Comparison of ENCODE assay signal across 8 cellular contexts in the genomic region with DNA sequence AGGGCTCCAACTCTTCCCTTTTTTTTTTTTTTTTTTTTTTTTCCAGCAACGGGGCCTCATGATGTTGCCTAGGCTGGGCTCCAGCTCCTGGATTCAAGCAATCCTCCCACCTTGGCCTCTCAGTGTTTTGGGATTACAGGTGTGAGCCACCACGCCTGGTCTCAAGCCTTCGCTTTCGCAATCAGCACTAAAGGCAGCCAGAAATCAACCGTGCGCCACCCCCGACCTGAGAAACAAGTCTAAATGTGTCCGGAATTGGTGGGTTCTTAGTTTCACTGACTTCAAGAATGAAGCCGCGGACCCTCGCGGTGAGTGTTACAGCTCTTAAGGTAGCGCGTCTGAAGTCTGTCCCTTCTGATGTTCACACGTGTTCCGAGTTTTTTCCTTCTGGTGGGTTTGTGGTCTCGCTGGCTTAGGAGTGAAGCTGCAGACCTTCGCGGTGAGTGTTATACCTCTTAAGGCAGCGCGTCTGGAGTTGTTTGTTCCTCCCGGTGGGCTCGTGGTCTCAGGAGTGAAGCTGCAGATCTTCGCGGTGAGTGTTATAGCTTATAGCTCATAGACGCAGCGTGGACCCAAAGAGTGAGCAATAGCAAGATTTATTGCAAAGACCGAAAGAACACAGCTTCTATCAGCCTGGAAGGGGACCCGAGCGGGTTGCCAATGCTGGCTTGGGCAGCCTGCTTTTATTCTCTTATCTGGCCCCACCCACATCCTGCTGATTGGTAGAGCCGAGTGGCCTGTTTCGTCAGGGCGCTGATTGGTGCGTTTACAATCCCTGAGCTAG. TPM values are rescaled to one million over a fixed set of nuclear protein-coding genes. Genes with fewer than 3 reads are reported as not detected.
DNase-seq lines count a peak whose midpoint lies in the region; ATAC-seq and TF ChIP-seq lines count a peak whose summit lies in the region.
"Not testable (repeated sequence)": the region's sequence is repeated elsewhere in the genome, so short reads cannot be mapped to it uniquely, and the experiment has no call there.

No MANE protein-coding gene starts in this region.

- H3K4me1 ChIP-seq in A673 (ENCODE audit: insufficient read depth, low read length, poor library complexity, severe bottlenecking): peaks cover 43% of the 10 kb centered on the region
- H3K4me1 ChIP-seq in Caco-2; naive thymus-derived CD4-positive, alpha-beta T cell (ENCODE audit: control insufficient read depth in 2 of 2, insufficient read depth in 2 of 2, low read length in 2 of 2): not testable (repeated sequence)
- H3K4me1 ChIP-seq in PC-9 (replicated peaks; ENCODE audit: insufficient read depth): peaks cover 25% of the 10 kb centered on the region

- not testable (repeated sequence) for TF ChIP-seq CTCF in A673 (conservative IDR thresholded peaks at IDR 0.05; ENCODE audit: low read depth, low read length); Caco-2 (IDR thresholded peaks at IDR 0.05; ENCODE audit: insufficient read depth in 1 of 2, low read depth in 1 of 2, low read length in 1 of 2, severe bottlenecking in 1 of 2, unreplicated experiment in 1 of 2); PC-9 (conservative IDR thresholded peaks at IDR 0.05); chondrocyte (IDR thresholded peaks at IDR 0.05)

- POLR2A ChIA-PET in A673 (lab: Charles Lee; ENCODE audit: low non-redundant PET); Caco-2 (lab: Charles Lee); naive thymus-derived CD4-positive, alpha-beta T cell (lab: Charles Lee): not testable (repeated sequence)
- POLR2A ChIA-PET in PC-9 (lab: Charles Lee; ENCODE audit: unreplicated experiment): interaction anchor here (0.6 kb wide), 1 partner anchor 40 kb away, joined by 5 read pairs; no protein-coding TSS in a partner anchor
- POLR2A ChIA-PET in activated CD8-positive, alpha-beta T cell treated with anti-CD3 and anti-CD28 coated beads, Interleukin-2, amount 10 ng/mL, durations not matched to agents 7 days and 5 days (lab: Charles Lee): interaction anchor here (1.3 to 1.5 kb wide), 2 partner anchors 31 to 33 kb away, joined by 5 to 6 read pairs; no protein-coding TSS in a partner anchor

- H3K27ac Mint-ChIP-seq in Caco-2 (ENCODE audit: unreplicated experiment); chondrocyte (ENCODE audit: unreplicated experiment): not testable (repeated sequence)
- peak overlapping the region; percentile 57 for H3K27ac Mint-ChIP-seq in activated CD8-positive, alpha-beta T cell treated with anti-CD3 and anti-CD28 coated beads, Interleukin-2, amount 10 ng/mL, durations not matched to agents 7 days and 5 days
- H3K27ac Mint-ChIP-seq in activated naive CD4-positive, alpha-beta T cell treated with anti-CD3 and anti-CD28 coated beads, Interleukin-2, amount 50 U/mL, for 24 hours: peak overlapping the region; percentile 47
- peak overlapping the region in 8 of 9 donors; percentile 1 to 93 (median 70) for H3K27ac Mint-ChIP-seq in naive thymus-derived CD4-positive, alpha-beta T cell
- H3K27ac Mint-ChIP-seq in stimulated activated effector memory CD8-positive, alpha-beta T cell treated with anti-CD3 and anti-CD28 coated beads, Interleukin-12 subunit alpha, Interleukin-12 subunit beta, amount 100 ng/mL, for 72 hours: peak overlapping the region; percentile 70

- not testable (repeated sequence) for DNase-seq in A673 (ENCODE audit: low spot score); Caco-2; PC-9; activated CD8-positive, alpha-beta T cell treated with anti-CD3 and anti-CD28 coated beads, Interleukin-2, amount 10 ng/mL, durations not matched to agents 7 days and 5 days; stimulated activated effector memory CD8-positive, alpha-beta T cell treated with anti-CD3 and anti-CD28 coated beads, Interleukin-12 subunit alpha, Interleukin-12 subunit beta, amount 100 ng/mL, for 72 hours (ENCODE audit: low spot score in 2 of 2)
- DNase-seq in chondrocyte (ENCODE audit: low spot score): peak; percentile 28
- peak in 1 of 9 donors; percentile 11 for DNase-seq in naive thymus-derived CD4-positive, alpha-beta T cell

- not testable (repeated sequence) for H3K36me3 Mint-ChIP-seq in Caco-2 (ENCODE audit: insufficient read depth, unreplicated experiment); activated CD8-positive, alpha-beta T cell treated with anti-CD3 and anti-CD28 coated beads, Interleukin-2, amount 10 ng/mL, durations not matched to agents 7 days and 5 days (ENCODE audit: low read depth); activated naive CD4-positive, alpha-beta T cell treated with anti-CD3 and anti-CD28 coated beads, Interleukin-2, amount 50 U/mL, for 24 hours; chondrocyte (ENCODE audit: low read depth); naive thymus-derived CD4-positive, alpha-beta T cell; stimulated activated effector memory CD8-positive, alpha-beta T cell treated with anti-CD3 and anti-CD28 coated beads, Interleukin-12 subunit alpha, Interleukin-12 subunit beta, amount 100 ng/mL, for 72 hours

- H3K9me3 ChIP-seq in A673 (ENCODE audit: low read depth, low read length, poor library complexity, severe bottlenecking); Caco-2; PC-9 (ENCODE audit: insufficient read depth, low read depth); naive thymus-derived CD4-positive, alpha-beta T cell (ENCODE audit: control insufficient read depth in 2 of 3, low read length in 3 of 3): not testable (repeated sequence)

- H3K79me2 ChIP-seq in PC-9 (ENCODE audit: low read depth): not testable (repeated sequence)

- not testable (repeated sequence) for H3K27me3 ChIP-seq in A673 (replicated peaks; ENCODE audit: insufficient read depth, low read depth, low read length, poor library complexity); Caco-2 (replicated peaks; ENCODE audit: control insufficient read depth, insufficient read depth, low read length); PC-9 (ENCODE audit: insufficient read depth, low read depth); naive thymus-derived CD4-positive, alpha-beta T cell (ENCODE audit: control insufficient read depth in 2 of 2, insufficient read depth in 2 of 2, low read length in 2 of 2)

- not testable (repeated sequence) for H2AFZ ChIP-seq in PC-9

- H3K27me3 Mint-ChIP-seq in Caco-2 (ENCODE audit: insufficient read depth, unreplicated experiment); activated CD8-positive, alpha-beta T cell treated with anti-CD3 and anti-CD28 coated beads, Interleukin-2, amount 10 ng/mL, durations not matched to agents 7 days and 5 days (ENCODE audit: low read depth); activated naive CD4-positive, alpha-beta T cell treated with anti-CD3 and anti-CD28 coated beads, Interleukin-2, amount 50 U/mL, for 24 hours; chondrocyte (ENCODE audit: low read depth): not testable (repeated sequence)
- peaks cover 0 to 16% (median 0%) of the 10 kb centered on the region in 5 donors for H3K27me3 Mint-ChIP-seq in naive thymus-derived CD4-positive, alpha-beta T cell

- peak; percentile 44 for ATAC-seq in activated CD8-positive, alpha-beta T cell treated with anti-CD3 and anti-CD28 coated beads, Interleukin-2, amount 10 ng/mL, durations not matched to agents 7 days and 5 days
- not testable (repeated sequence) for ATAC-seq in naive thymus-derived CD4-positive, alpha-beta T cell
- peak; percentile 50 for ATAC-seq in stimulated activated effector memory CD8-positive, alpha-beta T cell treated with anti-CD3 and anti-CD28 coated beads, Interleukin-12 subunit alpha, Interleukin-12 subunit beta, amount 100 ng/mL, for 72 hours

- H3F3A ChIP-seq in PC-9 (ENCODE audit: insufficient read depth, low read depth): not testable (repeated sequence)

- H4K20me1 ChIP-seq in PC-9 (ENCODE audit: insufficient read depth): not testable (repeated sequence)

- not testable (repeated sequence) for H3K36me3 ChIP-seq in A673 (ENCODE audit: insufficient read depth, low read length, poor library complexity, severe bottlenecking); Caco-2 (ENCODE audit: control insufficient read depth, insufficient read depth, low read length); PC-9 (ENCODE audit: low read depth); naive thymus-derived CD4-positive, alpha-beta T cell (ENCODE audit: control insufficient read depth in 2 of 3, insufficient read depth in 3 of 3, low read length in 3 of 3)

- not testable (repeated sequence) for H3K4me3 ChIP-seq in A673 (ENCODE audit: low read depth, low read length, poor library complexity, severe bottlenecking); Caco-2 (ENCODE audit: low read depth, low read length); PC-9
- peak overlapping the region; percentile 35 for H3K4me3 ChIP-seq in naive thymus-derived CD4-positive, alpha-beta T cell (ENCODE audit: low read length)

- CTCF ChIA-PET in A673 (lab: Charles Lee); PC-9 (lab: Charles Lee): not testable (repeated sequence)
- CTCF ChIA-PET in Caco-2 (lab: Charles Lee): interaction anchor here (0.6 kb wide), 1 partner anchor 33 kb away, joined by 4 read pairs; no protein-coding TSS in a partner anchor
- CTCF ChIA-PET in activated CD8-positive, alpha-beta T cell treated with anti-CD3 and anti-CD28 coated beads, Interleukin-2, amount 10 ng/mL, durations not matched to agents 7 days and 5 days (lab: Charles Lee): interaction anchor here (0.7 to 1.5 kb wide), 4 partner anchors 24 to 33 kb away, joined by 3 to 13 read pairs (median 8); no protein-coding TSS in a partner anchor
- CTCF ChIA-PET in naive thymus-derived CD4-positive, alpha-beta T cell (lab: Charles Lee): interaction anchor here (1.0 to 1.9 kb wide), 2 partner anchors 31 to 33 kb away, joined by 4 to 6 read pairs; no protein-coding TSS in a partner anchor

- H3K4me1 Mint-ChIP-seq in Caco-2 (ENCODE audit: low read depth, unreplicated experiment); activated naive CD4-positive, alpha-beta T cell treated with anti-CD3 and anti-CD28 coated beads, Interleukin-2, amount 50 U/mL, for 24 hours: not testable (repeated sequence)
- peaks cover 22% of the 10 kb centered on the region for H3K4me1 Mint-ChIP-seq in activated CD8-positive, alpha-beta T cell treated with anti-CD3 and anti-CD28 coated beads, Interleukin-2, amount 10 ng/mL, durations not matched to agents 7 days and 5 days (ENCODE audit: low read depth)
- peaks cover 18% of the 10 kb centered on the region for H3K4me1 Mint-ChIP-seq in chondrocyte (ENCODE audit: low read depth)
- H3K4me1 Mint-ChIP-seq in naive thymus-derived CD4-positive, alpha-beta T cell: peaks cover 8 to 14% (median 9%) of the 10 kb centered on the region in 7 donors
- H3K4me1 Mint-ChIP-seq in stimulated activated effector memory CD8-positive, alpha-beta T cell treated with anti-CD3 and anti-CD28 coated beads, Interleukin-12 subunit alpha, Interleukin-12 subunit beta, amount 100 ng/mL, for 72 hours: peaks cover 17% of the 10 kb centered on the region

- not testable (repeated sequence) for H3K9me2 ChIP-seq in PC-9 (ENCODE audit: insufficient read depth)

- not testable (repeated sequence) for H3K9me3 Mint-ChIP-seq in Caco-2 (ENCODE audit: unreplicated experiment); activated CD8-positive, alpha-beta T cell treated with anti-CD3 and anti-CD28 coated beads, Interleukin-2, amount 10 ng/mL, durations not matched to agents 7 days and 5 days (ENCODE audit: insufficient read depth); activated naive CD4-positive, alpha-beta T cell treated with anti-CD3 and anti-CD28 coated beads, Interleukin-2, amount 50 U/mL, for 24 hours; chondrocyte (ENCODE audit: low read depth); naive thymus-derived CD4-positive, alpha-beta T cell; stimulated activated effector memory CD8-positive, alpha-beta T cell treated with anti-CD3 and anti-CD28 coated beads, Interleukin-12 subunit alpha, Interleukin-12 subunit beta, amount 100 ng/mL, for 72 hours

- BruUV-seq in A673 (replicated peaks; lab: Mats Ljungman, UMichigan) (TSS peak; percentile 55), Caco-2 (replicated peaks; lab: Mats Ljungman, UMichigan) (TSS peak; percentile 84), PC-9 (replicated peaks; lab: Mats Ljungman, UMichigan) (TSS peak; percentile 40)

- intact Hi-C loops in A673 (cut with micrococcal nuclease; ENCODE audit: unreplicated experiment); Caco-2 (cut with micrococcal nuclease; ENCODE audit: unreplicated experiment); PC-9 (cut with micrococcal nuclease; ENCODE audit: unreplicated experiment); naive thymus-derived CD4-positive, alpha-beta T cell (cut with micrococcal nuclease): not testable (repeated sequence)

- H3K27ac ChIP-seq in A673 (ENCODE audit: low read depth, low read length, poor library complexity, severe bottlenecking); PC-9; naive thymus-derived CD4-positive, alpha-beta T cell (ENCODE audit: low read depth, low read length): not testable (repeated sequence)

- not testable (repeated sequence) for H3K4me3 Mint-ChIP-seq in Caco-2 (ENCODE audit: unreplicated experiment); chondrocyte (ENCODE audit: unreplicated experiment)
- H3K4me3 Mint-ChIP-seq in activated CD8-positive, alpha-beta T cell treated with anti-CD3 and anti-CD28 coated beads, Interleukin-2, amount 10 ng/mL, durations not matched to agents 7 days and 5 days: peak overlapping the region; percentile 26
- H3K4me3 Mint-ChIP-seq in activated naive CD4-positive, alpha-beta T cell treated with anti-CD3 and anti-CD28 coated beads, Interleukin-2, amount 50 U/mL, for 24 hours: peak overlapping the region; percentile 76
- peak overlapping the region; percentile 59 to 94 (median 88) for H3K4me3 Mint-ChIP-seq in naive thymus-derived CD4-positive, alpha-beta T cell
- peak overlapping the region; percentile 72 for H3K4me3 Mint-ChIP-seq in stimulated activated effector memory CD8-positive, alpha-beta T cell treated with anti-CD3 and anti-CD28 coated beads, Interleukin-12 subunit alpha, Interleukin-12 subunit beta, amount 100 ng/mL, for 72 hours

- H3K4me2 ChIP-seq in PC-9: not testable (repeated sequence)

RNA-seq across cellular contexts. Expression of gene BMF, which starts 34.8 kb away (rescaled TPM):
- total RNA-seq in A673 (2021) (18.5 and 29.9 TPM in 2 replicates), Caco-2 (2022) (78.2 and 81.5 TPM in 2 replicates), PC-9 (2021) (8.2 and 11.0 TPM in 2 replicates), chondrocyte (15.1 to 40.9 TPM (median 17.9 TPM) in 3 replicates)
- 1 to 10 TPM; 2.2 to 4.0 TPM for total RNA-seq in activated CD8-positive, alpha-beta T cell treated with anti-CD3 and anti-CD28 coated beads, Interleukin-2, amount 10 ng/mL, durations not matched to agents 7 days and 5 days
- 10 to 100 TPM in 4 of 5 experiments, 1 to 10 TPM in 1; 7.7 to 31.1 (median 19.6) TPM for total RNA-seq in naive thymus-derived CD4-positive, alpha-beta T cell
- 1 to 10 TPM; 1.5 to 2.9 TPM for polyA plus RNA-seq in naive thymus-derived CD4-positive, alpha-beta T cell

RNA-seq across cellular contexts. Expression of gene SRP14, which starts 34.9 kb away (rescaled TPM):
- total RNA-seq in A673 (2021) (272 and 274 TPM in 2 replicates), Caco-2 (2022) (220 and 223 TPM in 2 replicates), PC-9 (2021) (141 and 196 TPM in 2 replicates), chondrocyte (144 to 199 TPM (median 146 TPM) in 3 replicates)
- total RNA-seq in activated CD8-positive, alpha-beta T cell treated with anti-CD3 and anti-CD28 coated beads, Interleukin-2, amount 10 ng/mL, durations not matched to agents 7 days and 5 days: 100 to 1,000 TPM; 178 to 182 TPM
- total RNA-seq in naive thymus-derived CD4-positive, alpha-beta T cell: 100 to 1,000 TPM in 4 of 5 experiments, 10 to 100 TPM in 1; 92.1 to 157 (median 111) TPM
- polyA plus RNA-seq in naive thymus-derived CD4-positive, alpha-beta T cell: 100 to 1,000 TPM; 787 to 963 TPM
